Comparison of ENCODE assay signal across 2 cellular contexts in the genomic region with DNA sequence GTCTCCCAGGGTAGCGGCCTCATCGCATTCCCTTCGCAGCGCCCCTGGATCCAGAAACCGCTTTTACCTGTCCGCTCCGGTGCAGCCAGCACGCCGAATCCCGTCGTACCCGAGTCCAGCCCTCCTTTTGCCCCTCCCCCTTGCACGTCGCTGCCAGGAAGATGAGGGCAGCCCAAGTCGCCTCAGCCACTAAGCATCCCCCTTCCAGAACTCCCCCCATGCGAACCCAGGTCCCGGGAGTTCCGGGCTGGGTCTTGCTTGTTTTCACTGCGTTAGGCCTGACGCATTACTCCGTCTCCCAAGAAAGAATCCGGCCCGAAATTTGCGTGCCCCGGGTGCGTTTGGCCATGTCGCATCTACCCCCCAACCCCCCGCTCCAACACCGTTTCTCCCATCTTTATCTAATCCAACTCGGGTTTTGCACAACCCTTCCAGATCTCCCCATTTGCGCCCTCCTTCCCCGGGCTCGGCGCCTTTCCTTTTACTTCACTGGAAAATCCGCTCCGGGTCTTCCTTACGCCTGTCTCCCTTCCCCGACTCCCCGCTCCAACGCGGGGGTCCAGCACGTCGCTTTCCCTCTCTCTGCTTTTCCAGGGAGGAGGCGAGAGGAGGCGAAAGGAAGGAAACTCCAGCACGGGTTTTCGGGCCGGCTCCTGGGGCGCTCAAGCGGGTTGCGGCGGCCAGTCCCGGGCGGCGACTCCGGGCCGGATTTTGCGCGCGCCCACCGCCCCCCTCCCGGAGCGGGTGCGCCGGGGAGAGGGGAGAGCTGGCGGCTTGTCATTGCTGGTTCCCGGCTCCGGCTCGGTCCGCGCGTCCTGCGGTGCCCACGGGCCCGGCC.
TF ChIP-seq lines count a peak whose summit lies in the region.
"Not testable (repeated sequence)": the region's sequence is repeated elsewhere in the genome, so short reads cannot be mapped to it uniquely, and the experiment has no call there.

No MANE protein-coding gene starts in this region.

TF ChIP-seq in H1, 55 proteins besides CTCF, POLR2A, EP300 and RAD21:
- peak; percentile 24; the same call in 1 of the 2 replicates for TF ChIP-seq MAX (IDR thresholded peaks at IDR 0.05)
- peak; percentile 79 for TF ChIP-seq EGR1 (IDR thresholded peaks at IDR 0.05; ENCODE audit: borderline replicate concordance, low read depth, low read length)
- TF ChIP-seq RBBP5 (IDR thresholded peaks at IDR 0.05; ENCODE audit: borderline replicate concordance, low read depth, low read length) = peak; percentile 38; the same call in 1 of the 2 replicates
- peak; percentile 63 for TF ChIP-seq CREB1 (IDR thresholded peaks at IDR 0.05)
- TF ChIP-seq TAF1 (IDR thresholded peaks at IDR 0.05; ENCODE audit: low read depth, low read length) = peak; percentile 47
- peak; percentile 13; the same call in 1 of the 2 replicates for TF ChIP-seq KDM1A (IDR thresholded peaks at IDR 0.05; ENCODE audit: borderline replicate concordance, low read length)
- TF ChIP-seq CHD2 (IDR thresholded peaks at IDR 0.05; ENCODE audit: low read length) = 0 out of 2 replicates have a peak, but pooled peaks have one; percentile 25
- TF ChIP-seq SP1 (IDR thresholded peaks at IDR 0.05; ENCODE audit: low read depth, low read length) = peak; percentile 97
- peak; percentile 48 for TF ChIP-seq YY1 (IDR thresholded peaks at IDR 0.05; ENCODE audit: low read depth, low read length)
- peak; percentile 23 for TF ChIP-seq KDM4A (IDR thresholded peaks at IDR 0.05; ENCODE audit: low read depth, low read length, severe bottlenecking)
- TF ChIP-seq TBP (IDR thresholded peaks at IDR 0.05; ENCODE audit: low read depth, low read length) = peak; percentile 57; the same call in 1 of the 2 replicates
- peak; percentile 79 to 80; a peak in 1 of 4 replicates for TF ChIP-seq SIN3A (conservative IDR thresholded peaks at IDR 0.05 in 1 of 2, IDR thresholded peaks at IDR 0.05 in 1 of 2; ENCODE audit: low read depth in 1 of 2, low read length in 2 of 2)
- TF ChIP-seq RFX5 (IDR thresholded peaks at IDR 0.05; ENCODE audit: borderline replicate concordance, low read depth, low read length) = peak; percentile 38; the same call in 1 of the 2 replicates
- peak; percentile 50; the same call in 1 of the 2 replicates for TF ChIP-seq PHF8 (conservative IDR thresholded peaks at IDR 0.05; ENCODE audit: low read depth, low read length)

TF ChIP-seq in HepG2, 621 proteins besides CTCF, POLR2A, EP300 and RAD21 (continues in another document):
- TF ChIP-seq MAZ (IDR thresholded peaks at IDR 0.05; ENCODE audit: borderline replicate concordance, low read depth, low read length) = not testable (repeated sequence)
- TF ChIP-seq MAZ (CRISPR knock-in tag; IDR thresholded peaks at IDR 0.05; ENCODE audit: low read depth) (peak; percentile 79), RBFOX2 (IDR thresholded peaks at IDR 0.05; ENCODE audit: low read depth, low read length) (0 out of 2 replicates have a peak, but pooled peaks have one; percentile 34), ESRRA (CRISPR knock-in tag; IDR thresholded peaks at IDR 0.05; ENCODE audit: low read depth) (0 out of 2 replicates have a peak, but pooled peaks have one; percentile 23), ZNF431 (CRISPR knock-in tag; IDR thresholded peaks at IDR 0.05; ENCODE audit: borderline replicate concordance, low read depth) (peak; percentile 31; the same call in 1 of the 2 replicates), ZNF777 (CRISPR knock-in tag; IDR thresholded peaks at IDR 0.05) (peak; percentile 78; the same call in 1 of the 2 replicates), KDM3A (CRISPR knock-in tag; IDR thresholded peaks at IDR 0.05; ENCODE audit: low read depth) (0 out of 2 replicates have a peak, but pooled peaks have one; percentile 76), ZNF574 (CRISPR knock-in tag; IDR thresholded peaks at IDR 0.05) (peak; percentile 49), ZNF281 (CRISPR knock-in tag; IDR thresholded peaks at IDR 0.05; ENCODE audit: borderline replicate concordance) (0 out of 2 replicates have a peak, but pooled peaks have one; percentile 57), ASH2L (IDR thresholded peaks at IDR 0.05; ENCODE audit: insufficient read length, low read depth, low read length) (peak; percentile 40), MYPOP (CRISPR knock-in tag; IDR thresholded peaks at IDR 0.05) (0 out of 2 replicates have a peak, but pooled peaks have one; percentile 54), SKI (IDR thresholded peaks at IDR 0.05; ENCODE audit: partially characterized antibody) (peak; percentile 32), ZNF768 (CRISPR knock-in tag; IDR thresholded peaks at IDR 0.05) (0 out of 2 replicates have a peak, but pooled peaks have one; percentile 15), TGIF2 (CRISPR knock-in tag; IDR thresholded peaks at IDR 0.05) (peak; percentile 41; the same call in 1 of the 2 replicates), HOXA5 (CRISPR knock-in tag; IDR thresholded peaks at IDR 0.05) (peak; percentile 32; the same call in 1 of the 2 replicates), ZFP91 (CRISPR knock-in tag; IDR thresholded peaks at IDR 0.05; ENCODE audit: borderline replicate concordance) (peak; percentile 60; the same call in 1 of the 2 replicates), ZBTB2 (CRISPR knock-in tag; IDR thresholded peaks at IDR 0.05; ENCODE audit: low read depth) (0 out of 2 replicates have a peak, but pooled peaks have one; percentile 45)
- TF ChIP-seq, protein P1, sequence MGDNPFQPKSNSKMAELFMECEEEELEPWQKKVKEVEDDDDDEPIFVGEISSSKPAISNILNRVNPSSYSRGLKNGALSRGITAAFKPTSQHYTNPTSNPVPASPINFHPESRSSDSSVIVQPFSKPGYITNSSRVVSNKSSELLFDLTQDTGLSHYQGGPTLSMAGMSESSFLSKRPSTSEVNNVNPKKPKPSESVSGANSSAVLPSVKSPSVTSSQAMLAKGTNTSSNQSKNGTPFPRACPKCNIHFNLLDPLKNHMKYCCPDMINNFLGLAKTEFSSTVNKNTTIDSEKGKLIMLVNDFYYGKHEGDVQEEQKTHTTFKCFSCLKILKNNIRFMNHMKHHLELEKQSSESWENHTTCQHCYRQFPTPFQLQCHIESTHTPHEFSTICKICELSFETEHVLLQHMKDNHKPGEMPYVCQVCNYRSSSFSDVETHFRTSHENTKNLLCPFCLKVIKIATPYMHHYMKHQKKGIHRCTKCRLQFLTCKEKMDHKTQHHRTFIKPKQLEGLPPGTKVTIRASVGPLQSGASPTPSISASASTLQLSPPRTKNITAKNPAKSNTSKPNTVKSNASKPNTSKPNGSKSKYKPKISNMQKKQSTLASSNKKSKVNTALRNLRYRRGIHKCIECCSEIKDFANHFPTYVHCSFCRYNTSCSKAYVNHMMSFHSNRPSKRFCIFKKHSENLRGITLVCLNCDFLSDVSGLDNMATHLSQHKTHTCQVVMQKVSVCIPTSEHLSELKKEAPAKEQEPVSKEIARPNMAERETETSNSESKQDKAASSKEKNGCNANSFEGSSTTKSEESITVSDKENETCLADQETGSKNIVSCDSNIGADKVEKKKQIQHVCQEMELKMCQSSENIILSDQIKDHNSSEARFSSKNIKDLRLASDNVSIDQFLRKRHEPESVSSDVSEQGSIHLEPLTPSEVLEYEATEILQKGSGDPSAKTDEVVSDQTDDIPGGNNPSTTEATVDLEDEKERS (CRISPR knock-in tag; IDR thresholded peaks at IDR 0.05) = peak; percentile 35; the same call in 1 of the 2 replicates
- TF ChIP-seq, protein P2, sequence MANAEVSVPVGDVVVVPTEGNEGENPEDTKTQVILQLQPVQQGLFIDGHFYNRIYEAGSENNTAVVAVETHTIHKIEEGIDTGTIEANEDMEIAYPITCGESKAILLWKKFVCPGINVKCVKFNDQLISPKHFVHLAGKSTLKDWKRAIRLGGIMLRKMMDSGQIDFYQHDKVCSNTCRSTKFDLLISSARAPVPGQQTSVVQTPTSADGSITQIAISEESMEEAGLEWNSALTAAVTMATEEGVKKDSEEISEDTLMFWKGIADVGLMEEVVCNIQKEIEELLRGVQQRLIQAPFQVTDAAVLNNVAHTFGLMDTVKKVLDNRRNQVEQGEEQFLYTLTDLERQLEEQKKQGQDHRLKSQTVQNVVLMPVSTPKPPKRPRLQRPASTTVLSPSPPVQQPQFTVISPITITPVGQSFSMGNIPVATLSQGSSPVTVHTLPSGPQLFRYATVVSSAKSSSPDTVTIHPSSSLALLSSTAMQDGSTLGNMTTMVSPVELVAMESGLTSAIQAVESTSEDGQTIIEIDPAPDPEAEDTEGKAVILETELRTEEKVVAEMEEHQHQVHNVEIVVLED (CRISPR knock-in tag; IDR thresholded peaks at IDR 0.05; ENCODE audit: borderline replicate concordance) = peak; percentile 56; the same call in 1 of the 2 replicates
- TF ChIP-seq, protein P3, sequence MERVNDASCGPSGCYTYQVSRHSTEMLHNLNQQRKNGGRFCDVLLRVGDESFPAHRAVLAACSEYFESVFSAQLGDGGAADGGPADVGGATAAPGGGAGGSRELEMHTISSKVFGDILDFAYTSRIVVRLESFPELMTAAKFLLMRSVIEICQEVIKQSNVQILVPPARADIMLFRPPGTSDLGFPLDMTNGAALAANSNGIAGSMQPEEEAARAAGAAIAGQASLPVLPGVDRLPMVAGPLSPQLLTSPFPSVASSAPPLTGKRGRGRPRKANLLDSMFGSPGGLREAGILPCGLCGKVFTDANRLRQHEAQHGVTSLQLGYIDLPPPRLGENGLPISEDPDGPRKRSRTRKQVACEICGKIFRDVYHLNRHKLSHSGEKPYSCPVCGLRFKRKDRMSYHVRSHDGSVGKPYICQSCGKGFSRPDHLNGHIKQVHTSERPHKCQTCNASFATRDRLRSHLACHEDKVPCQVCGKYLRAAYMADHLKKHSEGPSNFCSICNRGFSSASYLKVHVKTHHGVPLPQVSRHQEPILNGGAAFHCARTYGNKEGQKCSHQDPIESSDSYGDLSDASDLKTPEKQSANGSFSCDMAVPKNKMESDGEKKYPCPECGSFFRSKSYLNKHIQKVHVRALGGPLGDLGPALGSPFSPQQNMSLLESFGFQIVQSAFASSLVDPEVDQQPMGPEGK (CRISPR knock-in tag; IDR thresholded peaks at IDR 0.05) = peak; percentile 91
